Comparison of ENCODE assay signal across 25 cellular contexts in the genomic region with DNA sequence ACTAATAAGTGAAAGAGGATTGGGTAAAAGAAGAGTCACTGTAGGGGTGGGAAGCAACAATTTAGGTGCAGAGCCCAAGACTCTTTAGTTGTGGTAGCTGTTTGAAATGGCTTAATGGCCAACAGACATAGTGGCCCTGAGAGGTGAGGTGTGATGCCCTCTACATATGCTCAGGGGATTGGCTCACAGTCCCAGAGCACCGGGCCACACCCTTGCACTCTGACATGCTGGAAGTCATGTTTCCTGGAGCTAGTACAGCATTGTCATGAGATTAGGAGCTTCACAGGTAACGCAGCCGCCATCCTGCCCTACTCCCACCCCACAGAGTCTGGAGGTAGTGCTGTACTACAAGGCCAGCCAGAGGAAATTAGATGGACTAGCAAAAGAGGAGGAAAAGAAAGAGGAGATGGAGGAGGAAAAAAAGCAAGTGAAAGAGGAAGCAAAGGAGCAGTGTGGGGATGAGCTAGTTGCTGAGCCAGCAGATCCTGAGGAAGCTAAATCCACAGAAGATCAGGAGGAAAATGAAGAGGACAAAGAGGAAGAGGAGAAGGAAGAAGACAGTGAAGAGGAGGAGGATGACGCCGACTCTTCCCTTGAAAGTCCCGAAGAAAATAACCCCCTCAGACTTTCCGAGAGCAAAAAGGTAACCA. TPM values are rescaled to one million over a fixed set of nuclear protein-coding genes. Genes with fewer than 3 reads are reported as not detected.
DNase-seq lines count a peak whose midpoint lies in the region; ATAC-seq, FAIRE-seq and TF ChIP-seq lines count a peak whose summit lies in the region.
"Had no signal": no experiment of that assay in that cellular context is flagged by ENCODE, and none has a peak within 500 bp of the region (broad histone marks: within the 10 kb centered on the region; RNA-seq: fewer than 3 reads in every experiment).

No MANE protein-coding gene starts in this region.

- peaks cover 12% of the 10 kb centered on the region for H3K36me3 Mint-ChIP-seq in endothelial cell (ENCODE audit: low read depth, unreplicated experiment)
- H3K36me3 Mint-ChIP-seq: activated naive CD4-positive, alpha-beta T cell treated with anti-CD3 and anti-CD28 coated beads, Interleukin-2, amount 10 ng/mL, durations not matched to agents 7 days and 5 days had no signal

- no peak for DNase-seq in HepG2 (ENCODE audit: low spot score)
- DNase-seq in right lobe of liver, result no peak
- DNase-seq in endothelial cell (ENCODE audit: low spot score), result no peak
- no peak for DNase-seq in upper lobe of right lung
- no peak for DNase-seq in NCI-H524 treated with DMSO at 0.1 percent for 48 hours (lab: John Stamatoyannopoulos, UW)
- DNase-seq in medulla oblongata (ENCODE audit: extremely low spot score), result no peak
- DNase-seq: activated CD4-positive, alpha-beta T cell treated with anti-CD3 and anti-CD28 coated beads for 4 hours; activated naive CD4-positive, alpha-beta T cell treated with anti-CD3 and anti-CD28 coated beads, Interleukin-2, amount 10 ng/mL, durations not matched to agents 7 days and 5 days; activated T-cell treated with anti-CD3 and anti-CD28 coated beads, Interleukin-2, amount 50 U/mL, for 72 hours; cortex of kidney; left cardiac atrium; NCI-H1092 treated with DMSO at 0.1 percent for 48 hours; NCI-H1930; NCI-H226; NCI-H774; PC-3; sigmoid colon; uterus had no signal

- TF ChIP-seq POLR2A in HepG2 (IDR thresholded peaks at IDR 0.05; ENCODE audit: insufficient read depth in 1 of 2, low read depth in 2 of 2, low read length in 2 of 2), result no peak
- no peak for TF ChIP-seq POLR2A in right lobe of liver (IDR thresholded peaks at IDR 0.05)

- no TSS peak for BruUV-seq in HepG2 (replicated peaks; lab: Mats Ljungman, UMichigan)

- H3K4me1 ChIP-seq in HepG2 (ENCODE audit: insufficient read depth, low read length), result no peaks in the 10 kb centered on the region
- H3K4me1 ChIP-seq in right lobe of liver, result no peaks in the 10 kb centered on the region
- H3K4me1 ChIP-seq in upper lobe of right lung, result no peaks in the 10 kb centered on the region
- H3K4me1 ChIP-seq: uterus had no signal

- H3K9me3 ChIP-seq in HepG2 (ENCODE audit: low read length) (no peaks in the 10 kb centered on the region), right lobe of liver (no peaks in the 10 kb centered on the region), upper lobe of right lung (no peaks in the 10 kb centered on the region)
- H3K9me3 ChIP-seq: sigmoid colon, uterus had no signal

- ATAC-seq in HepG2 (no peak), right lobe of liver (no peak), upper lobe of right lung (peak; percentile 46)
- ATAC-seq: activated T-cell treated with anti-CD3 and anti-CD28 coated beads, Interleukin-2, amount 50 U/mL, for 72 hours; PC-3 had no signal

- POLR2A ChIA-PET in HepG2 (lab: Yijun Ruan, JAX), result no interaction called here

- CTCF ChIA-PET in HepG2 (lab: Yijun Ruan, JAX; ENCODE audit: low intra/inter-chr PET ratio, low total read pairs), result no interaction called here

- no peaks in the 10 kb centered on the region for H3K36me3 ChIP-seq in HepG2 (replicated peaks in 1 of 2; ENCODE audit: control insufficient read depth in 1 of 2, insufficient read depth in 2 of 2, low read length in 2 of 2)
- no peaks in the 10 kb centered on the region for H3K36me3 ChIP-seq in right lobe of liver
- H3K36me3 ChIP-seq in upper lobe of right lung, result no peaks in the 10 kb centered on the region
- H3K36me3 ChIP-seq: uterus had no signal

- no peaks in the 10 kb centered on the region; the same call in 1 of the 2 replicates for H4K20me1 ChIP-seq in HepG2 (ENCODE audit: insufficient read depth, low read length)

- no peak for FAIRE-seq in HepG2 (lab: Jason Lieb, UNC)

- peaks cover 29% of the 10 kb centered on the region for H3K4me1 Mint-ChIP-seq in endothelial cell (ENCODE audit: unreplicated experiment)

- no peak overlapping the region for H2AFZ ChIP-seq in HepG2 (ENCODE audit: low read length)

- H3K4me3 Mint-ChIP-seq in endothelial cell (ENCODE audit: unreplicated experiment), result peak overlapping the region; percentile 7
- H3K4me3 Mint-ChIP-seq: activated naive CD4-positive, alpha-beta T cell treated with anti-CD3 and anti-CD28 coated beads, Interleukin-2, amount 10 ng/mL, durations not matched to agents 7 days and 5 days; activated T-cell treated with anti-CD3 and anti-CD28 coated beads, Interleukin-2, amount 50 U/mL, for 72 hours had no signal

- H3K27me3 Mint-ChIP-seq in endothelial cell (ENCODE audit: unreplicated experiment), result peaks cover 11% of the 10 kb centered on the region

- no peak overlapping the region for H3K9ac ChIP-seq in HepG2 (ENCODE audit: insufficient read depth, low read depth, low read length)
- H3K9ac ChIP-seq: KMS-11 had no signal

- H3K27ac ChIP-seq in HepG2 (ENCODE audit: extremely low read length, insufficient read depth, low read length) (no peak overlapping the region), right lobe of liver (no peak overlapping the region), upper lobe of right lung (no peak overlapping the region)
- H3K27ac ChIP-seq: KMS-11, sigmoid colon, uterus had no signal

- in situ Hi-C loops in HepG2 (cut with HindIII; ENCODE audit: extremely low pct_ligation_motif_present, low pct_unique_long_range_greater_than_20kb), result no loop called here

- H3K27ac Mint-ChIP-seq in endothelial cell (ENCODE audit: unreplicated experiment), result no peak overlapping the region
- H3K27ac Mint-ChIP-seq: activated naive CD4-positive, alpha-beta T cell treated with anti-CD3 and anti-CD28 coated beads, Interleukin-2, amount 10 ng/mL, durations not matched to agents 7 days and 5 days; activated T-cell treated with anti-CD3 and anti-CD28 coated beads, Interleukin-2, amount 50 U/mL, for 72 hours had no signal

- peaks cover 4 to 67% of the 10 kb centered on the region in 2 experiments; a peak in 4 of 5 replicates for H3K27me3 ChIP-seq in HepG2 (ENCODE audit: control insufficient read depth in 1 of 2, insufficient read depth in 2 of 2, low read length in 2 of 2)
- no peaks in the 10 kb centered on the region for H3K27me3 ChIP-seq in right lobe of liver
- peaks cover 5% of the 10 kb centered on the region for H3K27me3 ChIP-seq in upper lobe of right lung
- H3K27me3 ChIP-seq: sigmoid colon, uterus had no signal

- TF ChIP-seq CTCF in HepG2 (CRISPR knock-in tag; IDR thresholded peaks at IDR 0.05), result no peak
- TF ChIP-seq CTCF in right lobe of liver (IDR thresholded peaks at IDR 0.05), result no peak
- no peak for TF ChIP-seq CTCF in endothelial cell (IDR thresholded peaks at IDR 0.05; ENCODE audit: unreplicated experiment)
- TF ChIP-seq CTCF in upper lobe of right lung (IDR thresholded peaks at IDR 0.05), result no peak

- H3K9me3 Mint-ChIP-seq in endothelial cell (ENCODE audit: unreplicated experiment), result no peaks in the 10 kb centered on the region
- H3K9me3 Mint-ChIP-seq: activated naive CD4-positive, alpha-beta T cell treated with anti-CD3 and anti-CD28 coated beads, Interleukin-2, amount 10 ng/mL, durations not matched to agents 7 days and 5 days; activated T-cell treated with anti-CD3 and anti-CD28 coated beads, Interleukin-2, amount 50 U/mL, for 72 hours; nephron had no signal

- H3K79me2 ChIP-seq in HepG2 (ENCODE audit: insufficient read depth, low read length), result no peaks in the 10 kb centered on the region

- intact Hi-C loops in HepG2 (cut with micrococcal nuclease; ENCODE audit: unreplicated experiment), result no loop called here
- intact Hi-C loops in right lobe of liver (cut with DNase I), result no loop called here
- intact Hi-C loops in upper lobe of right lung (cut with DNase I), result no loop called here

- H3K4me3 ChIP-seq in HepG2 (replicated peaks in 1 of 3; ENCODE audit: insufficient read depth in 1 of 3, low read depth in 2 of 3, low read length in 3 of 3) (no peak overlapping the region), right lobe of liver (no peak overlapping the region), upper lobe of right lung (no peak overlapping the region)
- H3K4me3 ChIP-seq: sigmoid colon, uterus had no signal

- WGBS in HepG2 (ENCODE audit: low lambda C conversion rate), result 56% methylated on average over 7 of the region's 7 CpGs
- 33% methylated on average over 5 of the region's 7 CpGs for WGBS in right lobe of liver (ENCODE audit: insufficient coverage, low coverage, low lambda C conversion rate, missing lambda C conversion rate)

- no peak for TF ChIP-seq EP300 in HepG2 (IDR thresholded peaks at IDR 0.05; ENCODE audit: low read depth in 2 of 2, low read length in 2 of 2)
- TF ChIP-seq EP300 in HepG2 (CRISPR knock-in tag; IDR thresholded peaks at IDR 0.05; ENCODE audit: borderline replicate concordance), result no peak

- no peak overlapping the region for H3K4me2 ChIP-seq in HepG2 (ENCODE audit: low read depth, low read length)
- H3K4me2 ChIP-seq: KMS-11 had no signal

- no peak for TF ChIP-seq RAD21 in HepG2 (CRISPR knock-in tag; IDR thresholded peaks at IDR 0.05)

RNA-seq across cellular contexts. Expression of gene FLNC, which starts 14.8 kb away (rescaled TPM):
- total RNA-seq in HepG2 (2016; rRNA removed; fragmentation: Illumina TruSeq; extraction: Trizol) (0.01 and 0.02 TPM in 2 replicates), right lobe of liver (1 to 10 TPM in 2 of 6 experiments, under 1 TPM in 4; 0.27 to 5.1 (median 0.74) TPM), endothelial cell (ENCODE audit: unreplicated experiment) (7.7 TPM), upper lobe of right lung (7.7 TPM)
- total RNA-seq in HepG2 (2016; cell fraction: cytosol; rRNA removed; fragmentation: Illumina TruSeq; extraction: Trizol; ENCODE audit: low read depth), result not detected in 2 replicates
- under 0.01 TPM in 1 of 2 replicates, not detected in the other for total RNA-seq in HepG2 (2016; cell fraction: insoluble cytoplasmic fraction; rRNA removed; fragmentation: Illumina TruSeq; extraction: Trizol)
- total RNA-seq in HepG2 (2016; cell fraction: membrane; rRNA removed; fragmentation: Illumina TruSeq; extraction: Trizol), result not detected in 2 replicates
- total RNA-seq in HepG2 (2016; cell fraction: nucleus; rRNA removed; fragmentation: Illumina TruSeq; extraction: Trizol), result 0.06 TPM in 1 of 2 replicates, not detected in the other
- 0.01 TPM in 1 of 2 replicates, not detected in the other for polyA plus RNA-seq in HepG2 (2011; rRNA removed)
- 0.01 TPM in 2 replicates for polyA plus RNA-seq in HepG2 (2011; cell fraction: cytosol; rRNA removed)
- 0.02 and 0.05 TPM in 2 replicates for polyA plus RNA-seq in HepG2 (2011; cell fraction: nucleus; rRNA removed)
- polyA plus RNA-seq in HepG2 (2012), result 0.01 TPM in 1 of 2 replicates, not detected in the other
- polyA plus RNA-seq in HepG2 (2016; cell fraction: cytosol; fragmentation: Illumina TruSeq; extraction: Trizol; ENCODE audit: low read depth), result not detected in 2 replicates
- polyA plus RNA-seq in HepG2 (2016; cell fraction: insoluble cytoplasmic fraction; fragmentation: Illumina TruSeq; extraction: Trizol; ENCODE audit: low read depth), result not detected in 2 replicates
- not detected in 2 replicates for polyA plus RNA-seq in HepG2 (2016; cell fraction: membrane; fragmentation: Illumina TruSeq; extraction: Trizol; ENCODE audit: low read depth)
- not detected in 2 replicates for polyA plus RNA-seq in HepG2 (2016; cell fraction: nucleus; fragmentation: Illumina TruSeq; extraction: Trizol; ENCODE audit: insufficient read depth, low read depth)
- 0.16 and 0.19 TPM in 2 replicates for polyA minus RNA-seq in HepG2 (2011; rRNA and poly(A)+ RNA removed; ENCODE audit: low replicate concordance)
- 0.09 and 0.10 TPM in 2 replicates for polyA minus RNA-seq in HepG2 (2011; cell fraction: cytosol; rRNA and poly(A)+ RNA removed)
- under 0.01 TPM in 1 of 2 replicates, not detected in the other for polyA minus RNA-seq in HepG2 (2011; cell fraction: nucleus; rRNA and poly(A)+ RNA removed)

RNA-seq across cellular contexts. Expression of gene CCDC136, which starts 23.6 kb away (rescaled TPM):
- total RNA-seq in HepG2 (2016; rRNA removed; fragmentation: Illumina TruSeq; extraction: Trizol) (0.04 TPM in 1 of 2 replicates, not detected in the other), right lobe of liver (under 1 TPM in 4 of 6 experiments, not detected in 2; 0.16 to 0.70 (median 0.20) TPM), endothelial cell (ENCODE audit: unreplicated experiment) (31.5 TPM), upper lobe of right lung (3.1 TPM)
- not detected in 2 replicates for total RNA-seq in HepG2 (2016; cell fraction: cytosol; rRNA removed; fragmentation: Illumina TruSeq; extraction: Trizol; ENCODE audit: low read depth)
- total RNA-seq in HepG2 (2016; cell fraction: insoluble cytoplasmic fraction; rRNA removed; fragmentation: Illumina TruSeq; extraction: Trizol), result not detected in 2 replicates
- total RNA-seq in HepG2 (2016; cell fraction: membrane; rRNA removed; fragmentation: Illumina TruSeq; extraction: Trizol), result not detected in 2 replicates
- total RNA-seq in HepG2 (2016; cell fraction: nucleus; rRNA removed; fragmentation: Illumina TruSeq; extraction: Trizol), result not detected in 2 replicates
- 0.38 and 0.47 TPM in 2 replicates for polyA plus RNA-seq in HepG2 (2011; rRNA removed)
- polyA plus RNA-seq in HepG2 (2011; cell fraction: cytosol; rRNA removed), result 0.03 TPM in 1 of 2 replicates, not detected in the other
- polyA plus RNA-seq in HepG2 (2011; cell fraction: nucleus; rRNA removed), result 0.21 and 0.35 TPM in 2 replicates
- 0.16 and 0.23 TPM in 2 replicates for polyA plus RNA-seq in HepG2 (2012)
- not detected in 2 replicates for polyA plus RNA-seq in HepG2 (2016; cell fraction: cytosol; fragmentation: Illumina TruSeq; extraction: Trizol; ENCODE audit: low read depth)
- polyA plus RNA-seq in HepG2 (2016; cell fraction: insoluble cytoplasmic fraction; fragmentation: Illumina TruSeq; extraction: Trizol; ENCODE audit: low read depth), result not detected in 2 replicates
- polyA plus RNA-seq in HepG2 (2016; cell fraction: membrane; fragmentation: Illumina TruSeq; extraction: Trizol; ENCODE audit: low read depth), result not detected in 2 replicates
- polyA plus RNA-seq in HepG2 (2016; cell fraction: nucleus; fragmentation: Illumina TruSeq; extraction: Trizol; ENCODE audit: insufficient read depth, low read depth), result not detected in 2 replicates
- 0.54 and 0.84 TPM in 2 replicates for polyA minus RNA-seq in HepG2 (2011; rRNA and poly(A)+ RNA removed; ENCODE audit: low replicate concordance)
- polyA minus RNA-seq in HepG2 (2011; cell fraction: cytosol; rRNA and poly(A)+ RNA removed), result not detected in 2 replicates
- 1.2 TPM in 1 of 2 replicates, not detected in the other for polyA minus RNA-seq in HepG2 (2011; cell fraction: nucleus; rRNA and poly(A)+ RNA removed)
- total RNA-seq: HT-29 had no signal

RNA-seq across cellular contexts. Expression of gene OPN1SW, which starts 39.8 kb away (rescaled TPM):
- total RNA-seq in HepG2 (2016; rRNA removed; fragmentation: Illumina TruSeq; extraction: Trizol) (not detected in 2 replicates), right lobe of liver (not detected), endothelial cell (ENCODE audit: unreplicated experiment) (not detected), upper lobe of right lung (not detected)
- not detected in 2 replicates for total RNA-seq in HepG2 (2016; cell fraction: cytosol; rRNA removed; fragmentation: Illumina TruSeq; extraction: Trizol; ENCODE audit: low read depth)
- not detected in 2 replicates for total RNA-seq in HepG2 (2016; cell fraction: insoluble cytoplasmic fraction; rRNA removed; fragmentation: Illumina TruSeq; extraction: Trizol)
- not detected in 2 replicates for total RNA-seq in HepG2 (2016; cell fraction: membrane; rRNA removed; fragmentation: Illumina TruSeq; extraction: Trizol)
- not detected in 2 replicates for total RNA-seq in HepG2 (2016; cell fraction: nucleus; rRNA removed; fragmentation: Illumina TruSeq; extraction: Trizol)
- not detected in 2 replicates for polyA plus RNA-seq in HepG2 (2011; rRNA removed)
- not detected in 2 replicates for polyA plus RNA-seq in HepG2 (2011; cell fraction: cytosol; rRNA removed)
- polyA plus RNA-seq in HepG2 (2011; cell fraction: nucleus; rRNA removed), result not detected in 2 replicates
- polyA plus RNA-seq in HepG2 (2012), result 0.20 TPM in 1 of 2 replicates, not detected in the other
- polyA plus RNA-seq in HepG2 (2016; cell fraction: cytosol; fragmentation: Illumina TruSeq; extraction: Trizol; ENCODE audit: low read depth), result not detected in 2 replicates
- polyA plus RNA-seq in HepG2 (2016; cell fraction: insoluble cytoplasmic fraction; fragmentation: Illumina TruSeq; extraction: Trizol; ENCODE audit: low read depth), result not detected in 2 replicates
- not detected in 2 replicates for polyA plus RNA-seq in HepG2 (2016; cell fraction: membrane; fragmentation: Illumina TruSeq; extraction: Trizol; ENCODE audit: low read depth)
- polyA plus RNA-seq in HepG2 (2016; cell fraction: nucleus; fragmentation: Illumina TruSeq; extraction: Trizol; ENCODE audit: insufficient read depth, low read depth), result not detected in 2 replicates
- polyA minus RNA-seq in HepG2 (2011; rRNA and poly(A)+ RNA removed; ENCODE audit: low replicate concordance), result not detected in 2 replicates
- polyA minus RNA-seq in HepG2 (2011; cell fraction: cytosol; rRNA and poly(A)+ RNA removed), result not detected in 2 replicates
- not detected in 2 replicates for polyA minus RNA-seq in HepG2 (2011; cell fraction: nucleus; rRNA and poly(A)+ RNA removed)
- total RNA-seq: activated T-cell treated with anti-CD3 and anti-CD28 coated beads, Interleukin-2, amount 50 U/mL, for 72 hours; Daoy; HT-29; left cardiac atrium; PC-3; sigmoid colon; subcutaneous adipose tissue; T-helper 1 cell treated with Interleukin-12 subunit alpha and Interleukin-12 subunit beta and Interleukin-4 antibody, amounts not matched to agents 30 ng/mL and 1 ng/mL, for 36 hours; uterus had no signal
- polyA plus RNA-seq: BJ, sigmoid colon had no signal

RNA-seq across cellular contexts. Expression of gene ATP6V1F, which starts 47.2 kb away (rescaled TPM):
- total RNA-seq in HepG2 (2016; rRNA removed; fragmentation: Illumina TruSeq; extraction: Trizol), result 87.2 and 107 TPM in 2 replicates
- 91.7 and 127 TPM in 2 replicates for total RNA-seq in HepG2 (2016; cell fraction: cytosol; rRNA removed; fragmentation: Illumina TruSeq; extraction: Trizol; ENCODE audit: low read depth)
- 86.6 and 128 TPM in 2 replicates for total RNA-seq in HepG2 (2016; cell fraction: insoluble cytoplasmic fraction; rRNA removed; fragmentation: Illumina TruSeq; extraction: Trizol)
- 87.9 and 101 TPM in 2 replicates for total RNA-seq in HepG2 (2016; cell fraction: membrane; rRNA removed; fragmentation: Illumina TruSeq; extraction: Trizol)
- total RNA-seq in HepG2 (2016; cell fraction: nucleus; rRNA removed; fragmentation: Illumina TruSeq; extraction: Trizol), result 29.8 and 31.5 TPM in 2 replicates
- 132 and 144 TPM in 2 replicates for polyA plus RNA-seq in HepG2 (2011; rRNA removed)
- polyA plus RNA-seq in HepG2 (2011; cell fraction: cytosol; rRNA removed), result 149 and 216 TPM in 2 replicates
- polyA plus RNA-seq in HepG2 (2011; cell fraction: nucleus; rRNA removed), result 54.3 and 63.6 TPM in 2 replicates
- polyA plus RNA-seq in HepG2 (2012), result 127 and 131 TPM in 2 replicates
- polyA plus RNA-seq in HepG2 (2016; cell fraction: cytosol; fragmentation: Illumina TruSeq; extraction: Trizol; ENCODE audit: low read depth), result 134 and 154 TPM in 2 replicates
- 186 and 188 TPM in 2 replicates for polyA plus RNA-seq in HepG2 (2016; cell fraction: insoluble cytoplasmic fraction; fragmentation: Illumina TruSeq; extraction: Trizol; ENCODE audit: low read depth)
- 130 and 137 TPM in 2 replicates for polyA plus RNA-seq in HepG2 (2016; cell fraction: membrane; fragmentation: Illumina TruSeq; extraction: Trizol; ENCODE audit: low read depth)
- polyA plus RNA-seq in HepG2 (2016; cell fraction: nucleus; fragmentation: Illumina TruSeq; extraction: Trizol; ENCODE audit: insufficient read depth, low read depth), result 74.2 and 75.8 TPM in 2 replicates
- polyA minus RNA-seq in HepG2 (2011; rRNA and poly(A)+ RNA removed; ENCODE audit: low replicate concordance), result 39.4 and 64.2 TPM in 2 replicates
- polyA minus RNA-seq in HepG2 (2011; cell fraction: cytosol; rRNA and poly(A)+ RNA removed), result 18.0 and 20.1 TPM in 2 replicates
- polyA minus RNA-seq in HepG2 (2011; cell fraction: nucleus; rRNA and poly(A)+ RNA removed), result 9.9 and 10.6 TPM in 2 replicates
- 10 to 100 TPM; 26.9 to 72.0 (median 38.9) TPM for total RNA-seq in right lobe of liver
- total RNA-seq in endothelial cell (ENCODE audit: unreplicated experiment), result 132 TPM
- total RNA-seq in upper lobe of right lung, result 180 TPM
